9 cellular contexts compared by ENCODE assay signal in genomic region chr11:124717421-124717785, GRCh38. TPM values are rescaled to one million over a fixed set of nuclear protein-coding genes. Genes with fewer than 3 reads are reported as not detected.
DNase-seq lines count a peak whose midpoint lies in the region; TF ChIP-seq lines count a peak whose summit lies in the region.
"Had no signal": no experiment of that assay in that cellular context is flagged by ENCODE, and none has a peak within 500 bp of the region (broad histone marks: within the 10 kb centered on the region; RNA-seq: fewer than 3 reads in every experiment).

No MANE protein-coding gene starts in this region.

- H3K9me3 ChIP-seq in SK-N-MC (ENCODE audit: low read depth, low read length) (no peaks in the 10 kb centered on the region), left ventricle myocardium inferior (replicated peaks) (no peaks in the 10 kb centered on the region), spleen (no peaks in the 10 kb centered on the region)

- H3K27me3 ChIP-seq in left ventricle myocardium inferior (ENCODE audit: low read depth) (peaks cover 86% of the 10 kb centered on the region), spleen (replicated peaks in 1 of 7) (peaks cover 0 to 50% (median 15%) of the 10 kb centered on the region in 7 donors)

- intact Hi-C loops in left ventricle myocardium inferior (cut with micrococcal nuclease) (no loop called here), spleen (cut with DNase I; ENCODE audit: low total_unique reads) (no loop called here)

- H3K27ac ChIP-seq in SK-N-MC (0 out of 2 replicates have a peak overlapping the region, but pooled peaks have one; percentile 10), left ventricle myocardium inferior (replicated peaks) (peak overlapping the region; percentile 78), spleen (peak overlapping the region in 3 of 8 donors; percentile 11 to 36 (median 11))
- H3K27ac ChIP-seq: 22Rv1 had no signal

- H3K9ac ChIP-seq in SK-N-MC (ENCODE audit: insufficient read length): no peak overlapping the region

- H3K4me1 ChIP-seq in left ventricle myocardium inferior (peaks cover 19% of the 10 kb centered on the region), spleen (peaks cover 0 to 21% (median 15%) of the 10 kb centered on the region in 6 donors)

- DNase-seq in DMS 273 (lab: John Stamatoyannopoulos, UW; ENCODE audit: unreplicated experiment): peak; percentile 41
- no peak for DNase-seq in DMS 273 treated with DMSO at 0.1 percent for 48 hours (lab: John Stamatoyannopoulos, UW)
- no peak for DNase-seq in SK-N-MC (ENCODE audit: low read depth, low spot score)
- DNase-seq in left ventricle myocardium inferior: no peak
- no peak for DNase-seq in spleen
- DNase-seq in activated gamma-delta T cell (lab: John Stamatoyannopoulos, UW): no peak
- DNase-seq in amniotic stem cell (lab: John Stamatoyannopoulos, UW): no peak
- DNase-seq in NCI-H345 (lab: John Stamatoyannopoulos, UW): no peak

- H3K4me3 ChIP-seq in SK-N-MC (peak overlapping the region; percentile 74), left ventricle myocardium inferior (peak overlapping the region; percentile 68), spleen (peak overlapping the region in 5 of 8 donors; percentile 24 to 61 (median 36))

- 35 to 61% (median 53%) methylated on average over 7 of the region's 7 CpGs for WGBS in spleen, 5 donors

- H3K36me3 ChIP-seq in SK-N-MC (ENCODE audit: insufficient read depth, low read length) (no peaks in the 10 kb centered on the region), left ventricle myocardium inferior (no peaks in the 10 kb centered on the region), spleen (no peaks in the 10 kb centered on the region)

- TF ChIP-seq CTCF in left ventricle myocardium inferior (IDR thresholded peaks at IDR 0.05; ENCODE audit: borderline replicate concordance) (no peak), spleen (IDR thresholded peaks at IDR 0.05 in 8 of 11, conservative IDR thresholded peaks at IDR 0.05 in 3 of 11) (no peak)

- no peak for TF ChIP-seq POLR2A in spleen (IDR thresholded peaks at IDR 0.05)

RNA-seq across cellular contexts. Expression of gene NRGN, which starts 22.3 kb away (rescaled TPM):
- total RNA-seq in left ventricle myocardium inferior (5.0 TPM), spleen (10 to 100 TPM; 29.0 to 61.2 (median 46.5) TPM)
- polyA plus RNA-seq in spleen: 10 to 100 TPM; 12.7 to 24.2 (median 15.9) TPM

RNA-seq across cellular contexts. Expression of gene VSIG2, which starts 34.7 kb away (rescaled TPM):
- total RNA-seq in left ventricle myocardium inferior (1.2 TPM), spleen (1 to 10 TPM in 2 of 7 donors, under 1 TPM in 2, not detected in 3; 0.43 to 1.5 (median 1.0) TPM)
- 1 to 10 TPM in 2 of 3 donors, under 1 TPM in 1; 0.47 to 2.1 (median 2.0) TPM for polyA plus RNA-seq in spleen

RNA-seq across cellular contexts. Expression of gene SPA17, which starts 43.7 kb away (rescaled TPM):
- total RNA-seq in left ventricle myocardium inferior (3.0 TPM), spleen (1 to 10 TPM in 5 of 7 donors, under 1 TPM in 2; 0.34 to 2.6 (median 1.6) TPM)
- 1 to 10 TPM; 2.6 to 4.8 (median 3.6) TPM for polyA plus RNA-seq in spleen

RNA-seq across cellular contexts. Expression of gene SIAE, which starts 43.9 kb away (rescaled TPM):
- total RNA-seq in left ventricle myocardium inferior (68.8 TPM), spleen (10 to 100 TPM in 6 of 7 donors, 1 to 10 TPM in 1; 8.9 to 15.3 (median 14.0) TPM)
- polyA plus RNA-seq in spleen: 1 to 10 TPM; 4.7 to 6.5 (median 5.9) TPM

RNA-seq across cellular contexts. Expression of gene ESAM, which starts 44.7 kb away (rescaled TPM):
- total RNA-seq in left ventricle myocardium inferior: 40.0 TPM
- 10 to 100 TPM; 16.2 to 49.2 (median 29.2) TPM for total RNA-seq in spleen
- polyA plus RNA-seq in spleen: 10 to 100 TPM; 14.3 to 30.9 (median 18.0) TPM
